26 cellular contexts compared by ENCODE assay signal in genomic region chr9:98304381-98304780, GRCh38.
"Had no signal": no experiment of that assay in that cellular context is flagged by ENCODE, and none has a peak within 500 bp of the region (broad histone marks: within the 10 kb centered on the region; RNA-seq: fewer than 3 reads in every experiment).

No MANE protein-coding gene starts in this region.

- H2AFZ ChIP-seq: hepatocyte had no signal

- H3K36me3 ChIP-seq: colonic mucosa, esophagus squamous epithelium, gastrocnemius medialis, heart left ventricle, left lung, lower lobe of right lung had no signal

- H3K27me3 ChIP-seq: colonic mucosa, gastrocnemius medialis, heart left ventricle, hepatocyte, left lung had no signal

- H3K27ac ChIP-seq: colonic mucosa, epithelial cell of prostate, esophagus squamous epithelium, gastrocnemius medialis, heart left ventricle, hepatocyte, left lung, lower lobe of right lung had no signal

- DNase-seq: cerebellar nuclear complex; colonic mucosa; cortex of kidney; effector CD8-positive, alpha-beta T cell; effector memory CD8-positive, alpha-beta T cell; endodermal cell; erythroblast; esophagus squamous epithelium; foreskin fibroblast; foreskin melanocyte; gastrocnemius medialis; heart left ventricle; hypothalamus; kidney glomerular epithelial cell; left cardiac atrium; left lung; left ventricle myocardium superior; lower lobe of right lung; midbrain had no signal

- H3K9me3 Mint-ChIP-seq: dendritic cell treated with granulocyte-macrophage colony-stimulating factor and Interleukin-4, amounts not matched to agents 40 ng/mL and 50 ng/mL, for 4 days; effector memory CD8-positive, alpha-beta T cell; endodermal cell had no signal

- H3K4me2 ChIP-seq: hepatocyte had no signal

- H3K9me3 ChIP-seq: colonic mucosa, esophagus squamous epithelium, gastrocnemius medialis, heart left ventricle, left lung, lower lobe of right lung had no signal

- H3K4me1 ChIP-seq: colonic mucosa, esophagus squamous epithelium, gastrocnemius medialis, left lung, lower lobe of right lung had no signal

- FAIRE-seq: endometrium, islet of Langerhans, keratinocyte had no signal

- H3K4me3 ChIP-seq: colonic mucosa, esophagus squamous epithelium, gastrocnemius medialis, heart left ventricle, hepatocyte, left lung, lower lobe of right lung had no signal

- H3K4me3 Mint-ChIP-seq: dendritic cell treated with granulocyte-macrophage colony-stimulating factor and Interleukin-4, amounts not matched to agents 40 ng/mL and 50 ng/mL, for 4 days; effector memory CD8-positive, alpha-beta T cell; endodermal cell had no signal

- ATAC-seq: effector memory CD8-positive, alpha-beta T cell; esophagus mucosa; gastrocnemius medialis; heart left ventricle; left cardiac atrium; left lung; left ventricle myocardium superior; lower lobe of right lung had no signal

- H3K27ac Mint-ChIP-seq: dendritic cell treated with granulocyte-macrophage colony-stimulating factor and Interleukin-4, amounts not matched to agents 40 ng/mL and 50 ng/mL, for 4 days; effector memory CD8-positive, alpha-beta T cell; endodermal cell had no signal

- H3K79me2 ChIP-seq: hepatocyte had no signal
